Comparison of ENCODE assay signal across 6 cellular contexts in the genomic region with DNA sequence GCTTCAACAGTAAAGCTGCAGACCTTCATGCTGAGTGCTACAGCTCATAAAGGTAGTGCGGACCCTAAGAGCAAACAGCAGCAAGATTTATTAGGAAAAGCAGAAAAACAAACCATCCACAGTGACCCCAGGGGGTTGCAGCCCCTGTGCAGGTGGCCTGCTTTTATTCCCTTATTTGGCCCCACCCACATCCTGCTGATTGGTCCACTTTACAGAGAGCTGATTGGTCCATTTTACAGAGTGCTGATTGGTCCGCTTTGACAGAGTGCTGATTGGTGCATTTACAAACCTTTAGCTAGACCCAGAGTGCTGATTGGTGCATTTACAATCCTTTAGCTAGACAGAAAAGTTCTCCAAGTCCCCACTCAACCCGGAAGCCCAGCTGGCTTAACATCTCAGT. TPM values are rescaled to one million over a fixed set of nuclear protein-coding genes. Genes with fewer than 3 reads are reported as not detected.
A peak's percentile ranks its signal among the peaks of the same experiment; 100 is the strongest.
DNase-seq lines count a peak whose midpoint lies in the region; ATAC-seq, FAIRE-seq and TF ChIP-seq lines count a peak whose summit lies in the region.
"Not testable (repeated sequence)": the region's sequence is repeated elsewhere in the genome, so short reads cannot be mapped to it uniquely, and the experiment has no call there.

No MANE protein-coding gene starts in this region.

- FAIRE-seq in K562 (lab: Jason Lieb, UNC), result not testable (repeated sequence)

- H2AFZ ChIP-seq in GM23338, result peak overlapping the region; percentile 38; the same call in 1 of the 2 replicates
- H2AFZ ChIP-seq in K562 (ENCODE audit: low read depth, low read length), result peak overlapping the region; percentile 54

- not testable (repeated sequence) for H3K36me3 Mint-ChIP-seq in GM23338 (ENCODE audit: low read depth); activated CD4-positive, alpha-beta T cell treated with anti-CD3 and anti-CD28 coated beads for 36 hours (ENCODE audit: low read depth); endothelial cell (ENCODE audit: low read depth, unreplicated experiment); nephron progenitor cell (ENCODE audit: low read depth)

- H3K4me2 ChIP-seq in GM23338; K562 (ENCODE audit: insufficient read depth, low read length): not testable (repeated sequence)

- TF ChIP-seq RAD21 in K562 (CRISPR knock-in tag; conservative IDR thresholded peaks at IDR 0.05 in 1 of 2, IDR thresholded peaks at IDR 0.05 in 1 of 2), result not testable (repeated sequence)

- POLR2A ChIA-PET in activated CD4-positive, alpha-beta T cell treated with anti-CD3 and anti-CD28 coated beads for 36 hours (lab: Charles Lee), result not testable (repeated sequence)
- POLR2A ChIA-PET in K562 (lab: Yijun Ruan, JAX), result interaction anchor here (0.7 to 1.5 kb wide), 3 partner anchors 11 to 227 kb away, joined by 3 read pairs; a partner anchor contains a TSS

- not testable (repeated sequence) for BruUV-seq in K562 (replicated peaks; lab: Mats Ljungman, UMichigan)

- H3K9me3 Mint-ChIP-seq in GM23338 (peaks cover 20% of the 10 kb centered on the region), nephron progenitor cell (peaks cover 31% of the 10 kb centered on the region)
- not testable (repeated sequence) for H3K9me3 Mint-ChIP-seq in activated CD4-positive, alpha-beta T cell treated with anti-CD3 and anti-CD28 coated beads for 36 hours (ENCODE audit: low read depth); endothelial cell (ENCODE audit: unreplicated experiment)

- H3F3A ChIP-seq in GM23338 (replicated peaks; ENCODE audit: low read depth), result not testable (repeated sequence)

- not testable (repeated sequence) for TF ChIP-seq CTCF in GM23338 (conservative IDR thresholded peaks at IDR 0.05; ENCODE audit: low read depth in 2 of 2); K562 (IDR thresholded peaks at IDR 0.05 in 2 of 3, conservative IDR thresholded peaks at IDR 0.05 in 1 of 3; ENCODE audit: insufficient read depth in 2 of 3, low read depth in 1 of 3, low read length in 3 of 3); endothelial cell (IDR thresholded peaks at IDR 0.05; ENCODE audit: unreplicated experiment); nephron progenitor cell (IDR thresholded peaks at IDR 0.05); testis (IDR thresholded peaks at IDR 0.05)

- not testable (repeated sequence) for H3K4me3 Mint-ChIP-seq in GM23338; activated CD4-positive, alpha-beta T cell treated with anti-CD3 and anti-CD28 coated beads for 36 hours; nephron progenitor cell
- H3K4me3 Mint-ChIP-seq in endothelial cell (ENCODE audit: unreplicated experiment), result peak overlapping the region; percentile 25

- in situ Hi-C loops in K562 (cut with MboI), result not testable (repeated sequence)

- not testable (repeated sequence) for H3K27ac Mint-ChIP-seq in GM23338; activated CD4-positive, alpha-beta T cell treated with anti-CD3 and anti-CD28 coated beads for 36 hours; endothelial cell (ENCODE audit: unreplicated experiment)
- H3K27ac Mint-ChIP-seq in nephron progenitor cell, result peak overlapping the region; percentile 54

- H3K36me3 ChIP-seq in GM23338 (ENCODE audit: insufficient read depth); K562 (ENCODE audit: control insufficient read depth, insufficient read depth, low read length); testis (ENCODE audit: low read depth, missing control alignments): not testable (repeated sequence)

- not testable (repeated sequence) for ATAC-seq in GM23338; activated CD4-positive, alpha-beta T cell treated with anti-CD3 and anti-CD28 coated beads for 36 hours
- peak; percentile 45; the same call in 2 of the 3 replicates for ATAC-seq in K562

- H3K27me3 Mint-ChIP-seq in GM23338 (ENCODE audit: insufficient read depth, low read depth, poor library complexity); activated CD4-positive, alpha-beta T cell treated with anti-CD3 and anti-CD28 coated beads for 36 hours; endothelial cell (ENCODE audit: unreplicated experiment): not testable (repeated sequence)
- peaks cover 22% of the 10 kb centered on the region for H3K27me3 Mint-ChIP-seq in nephron progenitor cell (ENCODE audit: low read depth, poor library complexity)

- not testable (repeated sequence) for H3K9ac ChIP-seq in K562 (ENCODE audit: insufficient read depth in 1 of 2, low read depth in 2 of 2, low read length in 2 of 2)

- CTCF ChIA-PET in activated CD4-positive, alpha-beta T cell treated with anti-CD3 and anti-CD28 coated beads for 36 hours (lab: Charles Lee), result interaction anchor here (0.6 to 1.0 kb wide), 3 partner anchors 164 to 535 kb away, joined by 3 to 4 read pairs (median 3); no protein-coding TSS in a partner anchor
- CTCF ChIA-PET in K562 (lab: Yijun Ruan, JAX; ENCODE audit: low intra/inter-chr PET ratio), result not testable (repeated sequence)

- not testable (repeated sequence) for TF ChIP-seq POLR2A in K562 (conservative IDR thresholded peaks at IDR 0.05); testis (IDR thresholded peaks at IDR 0.05)

- not testable (repeated sequence) for H3K9me2 ChIP-seq in GM23338 (ENCODE audit: insufficient read depth)

- H4K20me1 ChIP-seq in GM23338 (replicated peaks; ENCODE audit: insufficient read depth); K562 (replicated peaks; ENCODE audit: control insufficient read depth, insufficient read depth, low read length): not testable (repeated sequence)

- H3K9me3 ChIP-seq in K562 (replicated peaks; ENCODE audit: control insufficient read depth, insufficient read depth, low read depth, low read length); testis: not testable (repeated sequence)

- intact Hi-C loops in activated CD4-positive, alpha-beta T cell treated with anti-CD3 and anti-CD28 coated beads for 36 hours (cut with DNase I, micrococcal nuclease); K562 (cut with micrococcal nuclease); testis (cut with DNase I; ENCODE audit: low total_unique reads): not testable (repeated sequence)

- not testable (repeated sequence) for H3K4me1 Mint-ChIP-seq in GM23338; activated CD4-positive, alpha-beta T cell treated with anti-CD3 and anti-CD28 coated beads for 36 hours; endothelial cell (ENCODE audit: unreplicated experiment); nephron progenitor cell

- not testable (repeated sequence) for DNase-seq in GM23338 (ENCODE audit: low spot score); K562 (ENCODE audit: extremely low read depth in 1 of 4, low spot score in 3 of 4); endothelial cell (ENCODE audit: low spot score); nephron progenitor cell
- DNase-seq in activated CD4-positive, alpha-beta T cell treated with anti-CD3 and anti-CD28 coated beads for 36 hours, result peak; percentile 7
- peak; percentile 67 for DNase-seq in testis

- 54% methylated on average over 3 of the region's 3 CpGs for WGBS in K562 (ENCODE audit: insufficient coverage, low coverage, missing lambda C conversion rate)
- 70 to 75% methylated on average over 3 of the region's 3 CpGs for WGBS in testis, 2 donors

- not testable (repeated sequence) for H3K27me3 ChIP-seq in GM23338 (ENCODE audit: insufficient read depth); K562 (ENCODE audit: control insufficient read depth in 2 of 2, insufficient read depth in 2 of 2, low read length in 2 of 2); testis

- H3K27ac ChIP-seq in GM23338 (ENCODE audit: low read depth); K562 (ENCODE audit: extremely low read depth, low read depth, low read length); testis: not testable (repeated sequence)

- not testable (repeated sequence) for H3K79me2 ChIP-seq in GM23338 (replicated peaks; ENCODE audit: insufficient read depth); K562 (ENCODE audit: control insufficient read depth, insufficient read depth, low read length)

- not testable (repeated sequence) for H3K4me1 ChIP-seq in GM23338 (ENCODE audit: insufficient read depth); K562 (replicated peaks in 1 of 2; ENCODE audit: control insufficient read depth in 2 of 2, insufficient read depth in 2 of 2, low read length in 2 of 2); testis

- TF ChIP-seq EP300 in K562 (IDR thresholded peaks at IDR 0.05; ENCODE audit: low read length), result not testable (repeated sequence)

- not testable (repeated sequence) for H3K4me3 ChIP-seq in GM23338, K562, testis

- not testable (repeated sequence) for H3K9me1 ChIP-seq in K562 (ENCODE audit: control insufficient read depth, insufficient read depth, low read length)

RNA-seq across cellular contexts. Expression of a gene that starts 11.3 kb away (rescaled TPM):
- 46.9 and 58.1 TPM in 2 replicates for total RNA-seq in GM23338 (2014; rRNA removed; shearing (Covaris generic))
- 24.2 and 27.2 TPM in 2 replicates for polyA plus RNA-seq in GM23338 (2016; fragmentation: Nextera tagmentation; extraction: Ambion mirVana)
- 10 to 100 TPM; 57.7 to 76.9 TPM for total RNA-seq in activated CD4-positive, alpha-beta T cell treated with anti-CD3 and anti-CD28 coated beads for 36 hours
- total RNA-seq in K562 (2011; cell fraction: chromatin; rRNA removed; ENCODE audit: low replicate concordance), result 123 and 357 TPM in 2 replicates
- total RNA-seq in K562 (2011; cell fraction: nucleolus; rRNA removed), result 80.2 and 91.3 TPM in 2 replicates
- total RNA-seq in K562 (2011; cell fraction: nucleoplasm; rRNA removed), result 134 and 162 TPM in 2 replicates
- 74.1 and 81.9 TPM in 2 replicates for total RNA-seq in K562 (2014; rRNA removed)
- 100 and 101 TPM in 2 replicates for total RNA-seq in K562 (2014; rRNA removed; fragmentation: Illumina TruSeq; extraction: Trizol)
- 74.6 and 75.2 TPM in 2 replicates for total RNA-seq in K562 (2015; rRNA removed; fragmentation: Illumina TruSeq; extraction: Trizol)
- 91.7 and 102 TPM in 2 replicates for total RNA-seq in K562 (2021)
- 106 and 114 TPM in 2 replicates for polyA plus RNA-seq in K562 (2011; rRNA removed)
- polyA plus RNA-seq in K562 (2011; cell fraction: cytosol; rRNA removed), result 78.3 and 108 TPM in 2 replicates
- polyA plus RNA-seq in K562 (2011; cell fraction: nucleus; rRNA removed), result 46.6 and 68.4 TPM in 2 replicates
- polyA plus RNA-seq in K562 (2012), result 50.0 and 65.9 TPM in 2 replicates
- polyA plus RNA-seq in K562 (2014; fragmentation: Illumina TruSeq; extraction: Trizol), result 87.0 and 111 TPM in 2 replicates
- 10 to 100 TPM; 35.7 to 52.2 TPM for polyA plus RNA-seq in K562 (2014; fragmentation: Nextera tagmentation; extraction: Ambion mirVana)
- polyA plus RNA-seq in K562 (2014; rRNA removed), result 74.3 and 101 TPM in 2 replicates
- 134 and 158 TPM in 2 replicates for polyA minus RNA-seq in K562 (2011; rRNA and poly(A)+ RNA removed)
- polyA minus RNA-seq in K562 (2011; cell fraction: cytosol; rRNA and poly(A)+ RNA removed), result 56.0 and 69.2 TPM in 2 replicates
- polyA minus RNA-seq in K562 (2011; cell fraction: nucleus; rRNA and poly(A)+ RNA removed), result 44.8 and 79.4 TPM in 2 replicates
- 42.1 TPM for total RNA-seq in endothelial cell (ENCODE audit: unreplicated experiment)
- total RNA-seq in testis, result 10 to 100 TPM; 56.4 to 65.2 TPM
- polyA plus RNA-seq in testis (ENCODE audit: insufficient read depth, low read depth, low replicate concordance), result 100 TPM
